ENCODE assay signal across 9 cellular contexts in genomic region chr20:49747707-49748524, GRCh38. TPM values are rescaled to one million over a fixed set of nuclear protein-coding genes. Genes with fewer than 3 reads are reported as not detected.
A peak's percentile ranks its signal among the peaks of the same experiment; 100 is the strongest.
DNase-seq lines count a peak whose midpoint lies in the region; ATAC-seq and TF ChIP-seq lines count a peak whose summit lies in the region.
"Had no signal": no experiment of that assay in that cellular context is flagged by ENCODE, and none has a peak within 500 bp of the region (broad histone marks: within the 10 kb centered on the region; RNA-seq: fewer than 3 reads in every experiment).

No MANE protein-coding gene starts in this region.

- H3K4me3 Mint-ChIP-seq in natural killer cell: no peak overlapping the region
- H3K4me3 Mint-ChIP-seq: stimulated activated naive B cell treated with anti-CD40 and anti-IgM and Interleukin-4, amounts not matched to agents 10 μg/mL and 1 μg/mL and 100 μg/mL, for 72 hours had no signal

- peaks cover 0 to 3% of the 10 kb centered on the region in 2 donors for H3K27me3 Mint-ChIP-seq in natural killer cell (ENCODE audit: low read depth in 2 of 2)

- peak; percentile 46 for DNase-seq in HuH-7 (ENCODE audit: low spot score)
- DNase-seq in caudate nucleus (lab: John Stamatoyannopoulos, UW): peak in 46 of 61 donors; percentile 0 to 69 (median 20)
- DNase-seq in left lobe of liver (ENCODE audit: low spot score): peak; percentile 86
- no peak for DNase-seq in T-helper 9 cell
- DNase-seq in NCI-H82 (lab: John Stamatoyannopoulos, UW): no peak
- DNase-seq in GM20000 (ENCODE audit: low spot score): no peak
- DNase-seq in natural killer cell: no peak
- DNase-seq: stimulated activated naive B cell treated with anti-CD40 and anti-IgM and Interleukin-4, amounts not matched to agents 10 μg/mL and 1 μg/mL and 100 μg/mL, for 72 hours had no signal

- ATAC-seq in left lobe of liver (peak; percentile 95), natural killer cell (no peak)

- no peak overlapping the region for H3K27ac Mint-ChIP-seq in natural killer cell
- H3K27ac Mint-ChIP-seq: stimulated activated naive B cell treated with anti-CD40 and anti-IgM and Interleukin-4, amounts not matched to agents 10 μg/mL and 1 μg/mL and 100 μg/mL, for 72 hours had no signal

- peaks cover 0 to 7% of the 10 kb centered on the region in 2 donors for H3K4me1 Mint-ChIP-seq in natural killer cell

- H3K4me3 ChIP-seq in stomach smooth muscle (ENCODE audit: low read length in 2 of 2): peak overlapping the region in 1 of 2 donors; percentile 8

- peak overlapping the region; percentile 57 to 60 for H3K9ac ChIP-seq in stomach smooth muscle (ENCODE audit: low read length in 2 of 2)

- no peaks in the 10 kb centered on the region for H3K36me3 ChIP-seq in stomach smooth muscle (ENCODE audit: control insufficient read depth in 2 of 2, insufficient read depth in 2 of 2, low read length in 2 of 2)

- H3K27ac ChIP-seq in caudate nucleus (ENCODE audit: low read depth, low read length) (peak overlapping the region; percentile 54), stomach smooth muscle (ENCODE audit: low read length) (peak overlapping the region; percentile 77)

- no peaks in the 10 kb centered on the region for H3K9me3 ChIP-seq in stomach smooth muscle (ENCODE audit: control insufficient read depth in 2 of 2, low read length in 2 of 2)

- TF ChIP-seq CTCF in GM20000 (IDR thresholded peaks at IDR 0.05; ENCODE audit: extremely low read depth, missing control alignments) (no peak), natural killer cell (IDR thresholded peaks at IDR 0.05) (no peak)

- no peaks in the 10 kb centered on the region for H3K36me3 Mint-ChIP-seq in natural killer cell
- H3K36me3 Mint-ChIP-seq: stimulated activated naive B cell treated with anti-CD40 and anti-IgM and Interleukin-4, amounts not matched to agents 10 μg/mL and 1 μg/mL and 100 μg/mL, for 72 hours had no signal

- H3K4me1 ChIP-seq in stomach smooth muscle (ENCODE audit: control insufficient read depth, insufficient read depth, low read length): peaks cover 15% of the 10 kb centered on the region

- H3K9me3 Mint-ChIP-seq in natural killer cell: no peaks in the 10 kb centered on the region
- H3K9me3 Mint-ChIP-seq: stimulated activated naive B cell treated with anti-CD40 and anti-IgM and Interleukin-4, amounts not matched to agents 10 μg/mL and 1 μg/mL and 100 μg/mL, for 72 hours had no signal

- intact Hi-C loops in natural killer cell (cut with micrococcal nuclease): no loop called here

- no peaks in the 10 kb centered on the region for H3K27me3 ChIP-seq in stomach smooth muscle (ENCODE audit: control insufficient read depth in 1 of 2, insufficient read depth in 2 of 2, low read length in 2 of 2)

RNA-seq across cellular contexts. Expression of gene B4GALT5, which starts 34.2 kb away (rescaled TPM):
- total RNA-seq in left lobe of liver: 10.5 TPM
- 10 to 100 TPM; 15.5 to 29.1 (median 28.6) TPM for total RNA-seq in natural killer cell

Comparison
In these comparisons a context has a peak if more than half of its experiments do, and no peak if none do; other contexts are left out.
1. DNase-seq: peak in HuH-7 (single experiment), caudate nucleus (46 of 61) and left lobe of liver (single experiment); none in T-helper 9 cell (single experiment), NCI-H82 (single experiment), GM20000 (single experiment) and natural killer cell (single experiment).